ENCODE assay signal across 1 cellular context in genomic region chr22:20019661-20020532, GRCh38.
TF ChIP-seq lines count a peak whose summit lies in the region.

No MANE protein-coding gene starts in this region.

TF ChIP-seq in H1, 55 proteins besides CTCF, POLR2A, EP300 and RAD21:
- TF ChIP-seq SP4 (IDR thresholded peaks at IDR 0.05; ENCODE audit: low read length) (no peak), TAF1 (IDR thresholded peaks at IDR 0.05; ENCODE audit: low read depth, low read length) (no peak), YY1 (IDR thresholded peaks at IDR 0.05; ENCODE audit: low read depth, low read length) (no peak), NRF1 (IDR thresholded peaks at IDR 0.05; ENCODE audit: low read depth, low read length) (no peak), SAP30 (IDR thresholded peaks at IDR 0.05; ENCODE audit: insufficient read depth, insufficient replicate concordance, low read length) (no peak), SRF (IDR thresholded peaks at IDR 0.05; ENCODE audit: low read depth, low read length) (no peak), HDAC2 (IDR thresholded peaks at IDR 0.05; ENCODE audit: borderline replicate concordance in 1 of 2, low read depth in 2 of 2, low read length in 2 of 2) (no peak), GABPA (IDR thresholded peaks at IDR 0.05; ENCODE audit: borderline replicate concordance, insufficient read depth, low read length) (no peak), PHF8 (conservative IDR thresholded peaks at IDR 0.05; ENCODE audit: low read depth, low read length) (no peak)
